In the genomic region with DNA sequence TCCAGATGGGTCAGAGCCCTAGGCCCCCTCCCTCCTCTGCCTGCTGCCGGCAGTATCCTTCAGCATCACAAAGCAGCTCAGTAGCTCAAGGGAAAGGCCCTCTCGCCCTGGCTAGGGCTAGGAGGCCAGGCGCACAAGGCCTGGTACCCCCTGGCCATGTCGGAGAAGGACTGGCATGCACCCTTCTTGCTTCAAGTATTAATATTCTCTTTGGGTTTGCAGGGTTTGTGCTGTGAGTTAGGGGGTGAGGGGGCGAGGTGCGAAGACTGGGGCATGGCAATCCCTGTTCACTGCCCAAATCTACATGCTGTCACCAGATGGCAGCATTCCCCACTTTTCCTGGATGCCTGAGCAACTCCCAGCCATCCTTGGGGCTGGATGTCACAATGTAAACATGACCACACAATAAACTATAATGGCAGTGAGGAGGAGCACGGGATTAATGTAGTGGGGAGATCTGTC, we compare ENCODE assay signal across 1 cellular context.
TF ChIP-seq lines count a peak whose summit lies in the region.

No MANE protein-coding gene starts in this region.

TF ChIP-seq in liver, 16 proteins besides CTCF, POLR2A, EP300 and RAD21 (continued from another document):
- TF ChIP-seq, protein P1, sequence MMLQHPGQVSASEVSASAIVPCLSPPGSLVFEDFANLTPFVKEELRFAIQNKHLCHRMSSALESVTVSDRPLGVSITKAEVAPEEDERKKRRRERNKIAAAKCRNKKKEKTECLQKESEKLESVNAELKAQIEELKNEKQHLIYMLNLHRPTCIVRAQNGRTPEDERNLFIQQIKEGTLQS (IDR thresholded peaks at IDR 0.05), result no peak
- no peak for TF ChIP-seq GABPA (IDR thresholded peaks at IDR 0.05 in 1 of 2, conservative IDR thresholded peaks at IDR 0.05 in 1 of 2)
- TF ChIP-seq RXRA (IDR thresholded peaks at IDR 0.05), result no peak
